29 cellular contexts compared by ENCODE assay signal in genomic region chr14:62253931-62254330, GRCh38.
"Had no signal": no experiment of that assay in that cellular context is flagged by ENCODE, and none has a peak within 500 bp of the region (broad histone marks: within the 10 kb centered on the region; RNA-seq: fewer than 3 reads in every experiment).

No MANE protein-coding gene starts in this region.

- H3K36me3 ChIP-seq: adrenal gland, ascending aorta, breast epithelium, esophagus muscularis mucosa had no signal

- H3K9me3 ChIP-seq: adrenal gland, ascending aorta, breast epithelium, esophagus muscularis mucosa had no signal

- H3K4me1 ChIP-seq: adrenal gland, ascending aorta, breast epithelium, esophagus muscularis mucosa had no signal

- H3K4me3 ChIP-seq: adrenal gland, ascending aorta, breast epithelium, coronary artery, dorsolateral prefrontal cortex, esophagus muscularis mucosa had no signal

- H3K36me3 Mint-ChIP-seq: activated naive CD8-positive, alpha-beta T cell; brain had no signal

- H3K27me3 ChIP-seq: adrenal gland, ascending aorta, breast epithelium, esophagus muscularis mucosa had no signal

- H3K4me1 Mint-ChIP-seq: activated CD4-positive, alpha-beta T cell treated with anti-CD3 and anti-CD28 coated beads for 36 hours; activated CD4-positive, alpha-beta T cell treated with anti-CD3 and anti-CD28 coated beads, Interleukin-2, amount 10 ng/mL, durations not matched to agents 7 days and 5 days; activated T-helper 17 cell treated with anti-CD3 and anti-CD28 coated beads, Interleukin-2, amount 50 U/mL, for 72 hours; central memory CD8-positive, alpha-beta T cell had no signal

- DNase-seq: activated CD4-positive, alpha-beta T cell treated with anti-CD3 and anti-CD28 coated beads for 36 hours; activated CD4-positive, alpha-beta T cell treated with anti-CD3 and anti-CD28 coated beads, Interleukin-2, amount 10 ng/mL, durations not matched to agents 7 days and 5 days; activated CD4-positive, alpha-beta T cell treated with anti-CD3 and anti-CD28 coated beads, Interleukin-2, amount 50 U/mL, for 48 hours; activated CD4-positive, CD25-positive, alpha-beta regulatory T cell; activated CD4-positive, CD25-positive, alpha-beta regulatory T cell treated with anti-CD3 and anti-CD28 coated beads, Interleukin-2, amount 50 U/mL, for 72 hours; activated CD8-positive, alpha-beta memory T cell treated with anti-CD3 and anti-CD28 coated beads for 24 hours; activated CD8-positive, alpha-beta T cell treated with anti-CD3 and anti-CD28 coated beads for 36 hours; activated effector memory CD4-positive, alpha-beta T cell treated with Interleukin-2 at 50 U/mL for 16 hours; activated gamma-delta T cell treated with Interleukin-2 at 50 U/mL for 16 hours; activated naive CD4-positive, alpha-beta T cell treated with anti-CD3 and anti-CD28 coated beads, Interleukin-2, amount 50 U/mL, for 16 hours; activated naive CD4-positive, alpha-beta T cell treated with Interleukin-2 at 50 U/mL for 16 hours; activated T-cell treated with anti-CD3 and anti-CD28 coated beads, Interleukin-2, amount 50 U/mL, for 4 hours; adrenal gland; dorsolateral prefrontal cortex; effector memory CD4-positive, alpha-beta T cell; endodermal cell; erythroblast; head of caudate nucleus; hypothalamus; T-helper 2 cell had no signal

- ATAC-seq: activated CD4-positive, alpha-beta T cell treated with anti-CD3 and anti-CD28 coated beads for 36 hours; activated CD8-positive, alpha-beta T cell treated with anti-CD3 and anti-CD28 coated beads for 36 hours; activated T-cell treated with anti-CD3 and anti-CD28 coated beads, Interleukin-2, amount 50 U/mL, for 4 hours; activated T-helper 17 cell treated with anti-CD3 and anti-CD28 coated beads, Interleukin-2, amount 50 U/mL, for 72 hours had no signal

- H3K27ac Mint-ChIP-seq: activated CD4-positive, alpha-beta T cell treated with anti-CD3 and anti-CD28 coated beads for 36 hours; activated CD4-positive, alpha-beta T cell treated with anti-CD3 and anti-CD28 coated beads, Interleukin-2, amount 10 ng/mL, durations not matched to agents 7 days and 5 days; activated CD8-positive, alpha-beta T cell treated with anti-CD3 and anti-CD28 coated beads for 36 hours; activated naive CD8-positive, alpha-beta T cell; activated T-helper 17 cell treated with anti-CD3 and anti-CD28 coated beads, Interleukin-2, amount 50 U/mL, for 72 hours; brain; dendritic cell treated with granulocyte-macrophage colony-stimulating factor and Interleukin-4, amounts not matched to agents 40 ng/mL and 50 ng/mL, for 4 days; endodermal cell had no signal

- H3K27ac ChIP-seq: adrenal gland, ascending aorta, breast epithelium, coronary artery, dorsolateral prefrontal cortex, esophagus muscularis mucosa had no signal

- H3K4me3 Mint-ChIP-seq: activated CD4-positive, alpha-beta T cell treated with anti-CD3 and anti-CD28 coated beads for 36 hours; activated CD4-positive, alpha-beta T cell treated with anti-CD3 and anti-CD28 coated beads, Interleukin-2, amount 10 ng/mL, durations not matched to agents 7 days and 5 days; activated CD8-positive, alpha-beta T cell treated with anti-CD3 and anti-CD28 coated beads for 36 hours; activated naive CD8-positive, alpha-beta T cell; activated T-cell treated with anti-CD3 and anti-CD28 coated beads, Interleukin-2, amount 50 U/mL, for 4 hours; activated T-helper 17 cell treated with anti-CD3 and anti-CD28 coated beads, Interleukin-2, amount 50 U/mL, for 72 hours; brain; central memory CD8-positive, alpha-beta T cell; dendritic cell treated with granulocyte-macrophage colony-stimulating factor and Interleukin-4, amounts not matched to agents 40 ng/mL and 50 ng/mL, for 4 days; endodermal cell had no signal

- H3K9me3 Mint-ChIP-seq: activated CD4-positive, alpha-beta T cell treated with anti-CD3 and anti-CD28 coated beads, Interleukin-2, amount 10 ng/mL, durations not matched to agents 7 days and 5 days; activated CD8-positive, alpha-beta T cell treated with anti-CD3 and anti-CD28 coated beads for 36 hours; activated T-cell treated with anti-CD3 and anti-CD28 coated beads, Interleukin-2, amount 50 U/mL, for 4 hours; activated T-helper 17 cell treated with anti-CD3 and anti-CD28 coated beads, Interleukin-2, amount 50 U/mL, for 72 hours; dendritic cell treated with granulocyte-macrophage colony-stimulating factor and Interleukin-4, amounts not matched to agents 40 ng/mL and 50 ng/mL, for 4 days; endodermal cell had no signal

- H3K27me3 Mint-ChIP-seq: activated CD4-positive, alpha-beta T cell treated with anti-CD3 and anti-CD28 coated beads, Interleukin-2, amount 10 ng/mL, durations not matched to agents 7 days and 5 days; dendritic cell treated with granulocyte-macrophage colony-stimulating factor and Interleukin-4, amounts not matched to agents 40 ng/mL and 50 ng/mL, for 4 days had no signal
